ENCODE assay signal across 8 cellular contexts in the genomic region with DNA sequence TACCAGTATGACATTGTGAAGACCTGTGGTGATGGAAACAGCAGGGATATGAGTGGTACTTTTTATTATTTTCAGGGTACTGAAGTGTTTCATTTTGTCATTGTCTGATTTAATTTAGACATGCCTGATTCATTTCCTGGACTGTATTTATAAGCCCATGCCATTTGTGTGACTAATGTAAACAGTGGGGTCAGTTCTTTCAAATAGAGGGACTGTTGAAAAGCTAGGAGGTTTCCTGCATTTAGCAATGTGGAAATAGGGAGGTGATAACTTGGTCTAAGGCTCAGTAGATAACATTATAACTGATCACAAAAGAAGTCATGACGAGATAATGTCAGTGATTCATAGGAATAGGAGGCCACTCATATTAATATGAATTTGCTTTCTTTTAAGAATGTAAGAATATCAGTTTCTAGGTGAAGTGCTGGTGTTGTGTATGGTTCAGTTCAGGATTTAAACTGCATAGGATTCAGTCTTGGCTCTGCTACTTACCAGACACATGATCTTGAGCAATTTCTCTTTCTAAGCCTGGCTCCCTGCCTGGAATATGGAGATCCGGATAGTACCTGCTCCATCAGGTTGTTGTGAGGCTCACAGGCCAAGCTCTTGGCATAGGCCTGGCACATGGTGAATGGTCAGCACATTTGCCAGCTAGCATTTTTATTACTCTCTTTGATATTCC. TPM values are rescaled to one million over a fixed set of nuclear protein-coding genes. Genes with fewer than 3 reads are reported as not detected.
A peak's percentile ranks its signal among the peaks of the same experiment; 100 is the strongest.
DNase-seq lines count a peak whose midpoint lies in the region; ATAC-seq, FAIRE-seq and TF ChIP-seq lines count a peak whose summit lies in the region.

No MANE protein-coding gene starts in this region.

- no peaks in the 10 kb centered on the region for H3K4me1 ChIP-seq in gastrocnemius medialis

- in situ Hi-C loops in gastrocnemius medialis (cut with MboI; ENCODE audit: low sequenced_read_pairs in 4 of 4) = no loop called here

- peak overlapping the region; percentile 5 to 70 (median 40) for H3K27ac ChIP-seq in gastrocnemius medialis

- no peaks in the 10 kb centered on the region for H3K36me3 ChIP-seq in gastrocnemius medialis

- DNase-seq in RCC 7860 (ENCODE audit: low spot score) (peak; percentile 36), fibroblast of mammary gland (ENCODE audit: low read depth) (peak; percentile 74), gastrocnemius medialis (no peak), CD1c-positive myeloid dendritic cell (ENCODE audit: extremely low spot score) (no peak)
- DNase-seq in stimulated activated naive CD4-positive, alpha-beta T cell (lab: John Stamatoyannopoulos, UW) = no peak

- ATAC-seq in gastrocnemius medialis = peak in 1 of 2 donors; percentile 36
- ATAC-seq in HG03139 (IDR thresholded peaks at IDR 0.05; ENCODE audit: unreplicated experiment) = no peak
- ATAC-seq in GM18511 (IDR thresholded peaks at IDR 0.05; ENCODE audit: unreplicated experiment) = no peak

- TF ChIP-seq POLR2A in gastrocnemius medialis (IDR thresholded peaks at IDR 0.05) = peak in 1 of 2 donors; percentile 17

- no peaks in the 10 kb centered on the region for H3K9me3 ChIP-seq in gastrocnemius medialis

- intact Hi-C loops in gastrocnemius medialis (cut with DNase I; ENCODE audit: low total_unique reads) = no loop called here

- peaks cover 0 to 3% (median 0%) of the 10 kb centered on the region in 3 donors for H3K27me3 ChIP-seq in gastrocnemius medialis

- FAIRE-seq in G401.6 (lab: Jason Lieb, UNC) = peak; percentile 94
- no peak for FAIRE-seq in RCC 7860 (lab: Jason Lieb, UNC)

- no peak overlapping the region for H3K4me3 ChIP-seq in fibroblast of mammary gland (ENCODE audit: control insufficient read depth, low read depth, low read length)
- H3K4me3 ChIP-seq in gastrocnemius medialis = no peak overlapping the region

- TF ChIP-seq CTCF in fibroblast of mammary gland (conservative IDR thresholded peaks at IDR 0.05; ENCODE audit: control insufficient read depth, insufficient read depth, low read depth, low read length) (no peak), gastrocnemius medialis (IDR thresholded peaks at IDR 0.05 in 4 of 5, conservative IDR thresholded peaks at IDR 0.05 in 1 of 5) (no peak)

RNA-seq across cellular contexts. Expression of a gene that starts 7.5 kb away (rescaled TPM):
- 1 to 10 TPM; 3.6 to 6.3 (median 4.8) TPM for total RNA-seq in gastrocnemius medialis

Comparison
In these comparisons a context has a peak if more than half of its experiments do, and no peak if none do; other contexts are left out.
1. DNase-seq: peak in RCC 7860 (single experiment) and fibroblast of mammary gland (single experiment); none in gastrocnemius medialis (0 of 2), CD1c-positive myeloid dendritic cell (single experiment) and stimulated activated naive CD4-positive, alpha-beta T cell (0 of 6).